34 cellular contexts compared by ENCODE assay signal in genomic region chr4:88567591-88567990, GRCh38.
"Had no signal": no experiment of that assay in that cellular context is flagged by ENCODE, and none has a peak within 500 bp of the region (broad histone marks: within the 10 kb centered on the region; RNA-seq: fewer than 3 reads in every experiment).

No MANE protein-coding gene starts in this region.

- H3K9ac ChIP-seq: KMS-11 had no signal

- H3K36me3 ChIP-seq: brain microvascular endothelial cell, SJSA1, WERI-Rb-1 had no signal

- H3K4me3 ChIP-seq: SJSA1 had no signal

- H3K27ac ChIP-seq: brain microvascular endothelial cell, KMS-11, SJSA1, WERI-Rb-1 had no signal

- H3K27me3 ChIP-seq: brain microvascular endothelial cell, SJSA1 had no signal

- H3K9me3 ChIP-seq: SJSA1 had no signal

- DNase-seq: activated CD4-positive, alpha-beta memory T cell treated with anti-CD3 and anti-CD28 coated beads, Interleukin-2, amount 10 ng/mL, durations not matched to agents 7 days and 5 days; activated CD4-positive, alpha-beta T cell treated with anti-CD3 and anti-CD28 coated beads for 1 hour; activated CD4-positive, alpha-beta T cell treated with anti-CD3 and anti-CD28 coated beads for 48 hours; activated CD4-positive, CD25-positive, alpha-beta regulatory T cell; activated CD8-positive, alpha-beta memory T cell treated with anti-CD3 and anti-CD28 coated beads for 24 hours; activated CD8-positive, alpha-beta memory T cell treated with anti-CD3 and anti-CD28 coated beads, Interleukin-2, amount 10 ng/mL, durations not matched to agents 7 days and 5 days; activated CD8-positive, alpha-beta memory T cell treated with anti-CD3 and anti-CD28 coated beads, Interleukin-2, amount 50 U/mL, for 48 hours; activated effector memory CD4-positive, alpha-beta T cell treated with anti-CD3 and anti-CD28 coated beads, Interleukin-2, amount 50 U/mL, for 16 hours; activated naive CD4-positive, alpha-beta T cell; activated naive CD4-positive, alpha-beta T cell treated with anti-CD3 and anti-CD28 coated beads, Interleukin-2, amount 50 U/mL, for 16 hours; activated naive CD8-positive, alpha-beta T cell treated with anti-CD3 and anti-CD28 coated beads for 36 hours; activated T-cell treated with anti-CD3 and anti-CD28 coated beads, Interleukin-2, amount 50 U/mL, for 48 hours; amniotic stem cell; aorta; brain microvascular endothelial cell; central memory CD4-positive, alpha-beta T cell; MM.1S; MV-4-11; NCI-H1092; NCI-H1417; NCI-H187 treated with DMSO at 0.1 percent for 48 hours; NCI-H2081; NCI-H2171 treated with DMSO at 0.1 percent for 48 hours; NCI-H2227 treated with DMSO at 0.1 percent for 48 hours; NCI-H446 treated with DMSO at 0.1 percent for 48 hours; NCI-H524; SHP77; SW 1271; T-helper 1 cell; T-helper 2 cell; T-helper 9 cell; WERI-Rb-1 had no signal

- H3K4me2 ChIP-seq: KMS-11 had no signal
